8 cellular contexts compared by ENCODE assay signal in genomic region chr1:27435566-27436203, GRCh38.
DNase-seq lines count a peak whose midpoint lies in the region; ATAC-seq and TF ChIP-seq lines count a peak whose summit lies in the region.

No MANE protein-coding gene starts in this region.

- H3K27ac ChIP-seq in OCI-LY3 (ENCODE audit: low read length), result 0 out of 2 replicates have a peak overlapping the region, but pooled peaks have one; percentile 12

- peak overlapping the region; percentile 76 to 80 for H3K4me3 Mint-ChIP-seq in effector memory CD8-positive, alpha-beta T cell

- H3K4me3 ChIP-seq in OCI-LY3 (ENCODE audit: low read length), result no peak overlapping the region

- no peaks in the 10 kb centered on the region for H3K27me3 ChIP-seq in OCI-LY3 (ENCODE audit: low read depth, low read length)

- H3K9me3 ChIP-seq in OCI-LY3 (ENCODE audit: insufficient read depth, low read length), result no peaks in the 10 kb centered on the region

- no peaks in the 10 kb centered on the region for H3K36me3 ChIP-seq in OCI-LY3 (replicated peaks; ENCODE audit: low read depth, low read length)

- peaks cover 52% of the 10 kb centered on the region for H4K20me1 ChIP-seq in OCI-LY3 (ENCODE audit: insufficient read depth, low read length)

- H2AFZ ChIP-seq in OCI-LY3 (ENCODE audit: low read depth, low read length), result no peak overlapping the region

- no peaks in the 10 kb centered on the region for H3K9me3 Mint-ChIP-seq in effector memory CD8-positive, alpha-beta T cell

- H3K36me3 Mint-ChIP-seq in effector memory CD8-positive, alpha-beta T cell (ENCODE audit: insufficient read depth), result peaks cover 11% of the 10 kb centered on the region

- peaks cover 48% of the 10 kb centered on the region for H3K79me2 ChIP-seq in OCI-LY3 (ENCODE audit: low read length)

- peak; percentile 40 for ATAC-seq in effector memory CD8-positive, alpha-beta T cell (replicated peaks)
- ATAC-seq in GM21423 (IDR thresholded peaks at IDR 0.05; ENCODE audit: unreplicated experiment), result no peak

- DNase-seq in GDM1 (lab: John Stamatoyannopoulos, UW) (peak; percentile 73), pons (ENCODE audit: low spot score) (peak; percentile 82), HK-2 (ENCODE audit: unreplicated experiment) (no peak), NCI-H510A treated with DMSO at 0.1 percent for 48 hours (lab: John Stamatoyannopoulos, UW) (no peak), NCI-H1417 (lab: John Stamatoyannopoulos, UW) (no peak)
- no peak for DNase-seq in effector memory CD8-positive, alpha-beta T cell

- H3K27ac Mint-ChIP-seq in effector memory CD8-positive, alpha-beta T cell, result peak overlapping the region; percentile 80 to 81

- peaks cover 54 to 83% of the 10 kb centered on the region in 2 donors for H3K4me1 Mint-ChIP-seq in effector memory CD8-positive, alpha-beta T cell (ENCODE audit: low read depth in 2 of 2)

- H3K27me3 Mint-ChIP-seq in effector memory CD8-positive, alpha-beta T cell, result no peaks in the 10 kb centered on the region

- H3K4me2 ChIP-seq in OCI-LY3 (ENCODE audit: low read length), result peak overlapping the region; percentile 47

- TF ChIP-seq CTCF in OCI-LY3 (IDR thresholded peaks at IDR 0.05; ENCODE audit: low read depth, low read length), result no peak

- H3K4me1 ChIP-seq in OCI-LY3 (ENCODE audit: low read length), result peaks cover 46% of the 10 kb centered on the region

- H3K9ac ChIP-seq in OCI-LY3 (ENCODE audit: low read length), result no peak overlapping the region

Comparison
In these comparisons a context has a peak if more than half of its experiments do, and no peak if none do; other contexts are left out.
1. DNase-seq: peak in GDM1 (single experiment) and pons (single experiment); none in effector memory CD8-positive, alpha-beta T cell (0 of 3), HK-2 (single experiment), NCI-H510A treated with DMSO at 0.1 percent for 48 hours (single experiment) and NCI-H1417 (0 of 3).